Comparison of ENCODE assay signal across 1 cellular context in genomic region chr10:123038782-123039631, GRCh38.
TF ChIP-seq lines count a peak whose summit lies in the region.

No MANE protein-coding gene starts in this region.

TF ChIP-seq in GM12878, 131 proteins besides CTCF, POLR2A, EP300 and RAD21:
- TF ChIP-seq ZNF592 (IDR thresholded peaks at IDR 0.05): no peak
